31 cellular contexts compared by ENCODE assay signal in genomic region chr19:36163813-36164212, GRCh38. TPM values are rescaled to one million over a fixed set of nuclear protein-coding genes. Genes with fewer than 3 reads are reported as not detected.
"Had no signal": no experiment of that assay in that cellular context is flagged by ENCODE, and none has a peak within 500 bp of the region (broad histone marks: within the 10 kb centered on the region; RNA-seq: fewer than 3 reads in every experiment).

No MANE protein-coding gene starts in this region.

- ATAC-seq: activated CD4-positive, CD25-positive, alpha-beta regulatory T cell treated with anti-CD3 and anti-CD28 coated beads, Interleukin-2, amount 50 U/mL, for 24 hours; activated CD8-positive, alpha-beta T cell treated with anti-CD3 and anti-CD28 coated beads for 36 hours; activated naive CD8-positive, alpha-beta T cell treated with anti-CD3 and anti-CD28 coated beads, Interleukin-2, amount 50 U/mL, for 24 hours; activated T-cell treated with anti-CD3 and anti-CD28 coated beads, Interleukin-2, amount 50 U/mL, for 4 hours; activated T-helper 17 cell treated with anti-CD3 and anti-CD28 coated beads, Interleukin-2, amount 50 U/mL, for 72 hours; body of pancreas; T-helper 17 cell had no signal

- FAIRE-seq: endometrium, endothelial cell of umbilical vein, frontal cortex had no signal

- H3K27me3 ChIP-seq: adrenal gland, body of pancreas, colonic mucosa had no signal

- H3K36me3 ChIP-seq: adrenal gland, colonic mucosa had no signal

- H3K27ac ChIP-seq: adrenal gland, body of pancreas, colonic mucosa, epithelial cell of prostate, WERI-Rb-1 had no signal

- H3K4me1 ChIP-seq: adrenal gland, colonic mucosa had no signal

- H3K9me3 ChIP-seq: adrenal gland, body of pancreas, colonic mucosa had no signal

- H3K4me3 ChIP-seq: adrenal gland, body of pancreas, colonic mucosa had no signal

- DNase-seq: activated B cell treated with CpG ODN at 0.5 μM for 24 hours; activated CD4-positive, alpha-beta T cell treated with anti-CD3 and anti-CD28 coated beads for 48 hours; activated CD4-positive, alpha-beta T cell treated with anti-CD3 and anti-CD28 coated beads, Interleukin-2, amount 50 U/mL, for 1 hour; activated CD4-positive, alpha-beta T cell treated with anti-CD3 and anti-CD28 coated beads, Interleukin-2, amount 50 U/mL, for 48 hours; activated CD8-positive, alpha-beta memory T cell treated with anti-CD3 and anti-CD28 coated beads for 24 hours; activated CD8-positive, alpha-beta T cell treated with anti-CD3 and anti-CD28 coated beads for 36 hours; activated effector memory CD4-positive, alpha-beta T cell treated with Interleukin-2 at 50 U/mL for 16 hours; activated gamma-delta T cell treated with Interleukin-2 at 50 U/mL for 16 hours; activated naive CD4-positive, alpha-beta T cell treated with anti-CD3 and anti-CD28 coated beads for 36 hours; activated naive CD8-positive, alpha-beta T cell treated with anti-CD3 and anti-CD28 coated beads for 36 hours; activated naive CD8-positive, alpha-beta T cell treated with anti-CD3 and anti-CD28 coated beads, Interleukin-2, amount 50 U/mL, for 24 hours; activated T-cell treated with anti-CD3 and anti-CD28 coated beads, Interleukin-2, amount 50 U/mL, for 4 hours; adrenal gland; amygdala; body of pancreas; caudate nucleus; cerebellar nuclear complex; effector CD8-positive, alpha-beta T cell; foreskin fibroblast; head of caudate nucleus; T-helper 1 cell; T-helper 17 cell; T1000; WERI-Rb-1 had no signal

RNA-seq across cellular contexts. Expression of gene COX7A1, which starts 11.6 kb away (rescaled TPM):
- total RNA-seq: activated B cell treated with CpG ODN at 0.5 μM for 24 hours; activated CD8-positive, alpha-beta T cell treated with anti-CD3 and anti-CD28 coated beads for 36 hours; activated naive CD4-positive, alpha-beta T cell treated with anti-CD3 and anti-CD28 coated beads for 36 hours; activated naive CD8-positive, alpha-beta T cell treated with anti-CD3 and anti-CD28 coated beads for 36 hours; activated T-cell treated with anti-CD3 and anti-CD28 coated beads, Interleukin-2, amount 50 U/mL, for 4 hours; activated T-helper 17 cell treated with anti-CD3 and anti-CD28 coated beads, Interleukin-2, amount 50 U/mL, for 72 hours; T-helper 17 cell had no signal
